8 cellular contexts compared by ENCODE assay signal in the genomic region with DNA sequence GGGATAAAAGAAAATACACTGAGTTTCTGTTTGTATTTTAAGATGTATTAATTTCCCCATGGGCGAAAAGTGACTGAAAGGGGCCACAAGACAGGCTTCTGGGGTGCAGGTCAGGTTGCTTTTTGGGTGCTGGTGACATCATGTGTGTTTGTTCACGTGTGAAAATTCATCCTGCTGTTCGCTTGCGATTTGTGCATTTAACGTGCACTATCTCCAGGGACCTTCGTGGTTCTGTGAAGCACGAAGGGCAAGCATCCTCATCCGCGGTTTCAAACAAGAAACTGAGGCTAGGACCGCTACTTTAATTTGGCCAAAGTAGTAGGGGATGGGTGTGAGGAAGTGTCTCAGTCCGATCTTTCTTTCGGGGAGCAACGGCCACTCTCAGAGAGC. TPM values are rescaled to one million over a fixed set of nuclear protein-coding genes. Genes with fewer than 3 reads are reported as not detected.
DNase-seq lines count a peak whose midpoint lies in the region; ATAC-seq, FAIRE-seq and TF ChIP-seq lines count a peak whose summit lies in the region.

No MANE protein-coding gene starts in this region.

- peak overlapping the region; percentile 93; the same call in 1 of the 2 replicates for H2BK20ac ChIP-seq in H1 (ENCODE audit: low read length)

- no peaks in the 10 kb centered on the region for H3K9me3 ChIP-seq in H1 (ENCODE audit: insufficient read depth in 2 of 2, low read depth in 1 of 2, low read length in 1 of 2)

- no TSS peak for BruUV-seq in Calu3 (replicated peaks; lab: Mats Ljungman, UMichigan)

- H3K79me1 ChIP-seq in H1 (ENCODE audit: low read depth, low read length), result no peaks in the 10 kb centered on the region

- intact Hi-C loops in Calu3 (cut with micrococcal nuclease; ENCODE audit: unreplicated experiment), result no loop called here

- peaks cover 23% of the 10 kb centered on the region for H3K4me1 Mint-ChIP-seq in Calu3 (ENCODE audit: low read depth, unreplicated experiment)
- peaks cover 30% of the 10 kb centered on the region for H3K4me1 Mint-ChIP-seq in osteocyte (ENCODE audit: unreplicated experiment)

- H3K27ac ChIP-seq in H1 (ENCODE audit: low read depth, low read length), result no peak overlapping the region

- peak overlapping the region; percentile 87; the same call in 1 of the 2 replicates for H2BK5ac ChIP-seq in H1 (ENCODE audit: low read depth, low read length)

- H3K27me3 Mint-ChIP-seq in Calu3 (ENCODE audit: unreplicated experiment), result no peaks in the 10 kb centered on the region
- H3K27me3 Mint-ChIP-seq in osteocyte (ENCODE audit: unreplicated experiment), result no peaks in the 10 kb centered on the region

- H2BK120ac ChIP-seq in H1 (replicated peaks; ENCODE audit: low read depth, low read length), result peak overlapping the region; percentile 13

- H3K36me3 ChIP-seq in H1 (ENCODE audit: control insufficient read depth in 2 of 4, insufficient read depth in 4 of 4, low read length in 3 of 4), result peaks cover 0 to 8% (median 0%) of the 10 kb centered on the region in 4 experiments; a peak in 1 of 8 replicates

- POLR2A ChIA-PET in H1 (lab: Charles Lee; ENCODE audit: partially characterized antibody), result interaction anchor here (0.6 to 1.4 kb wide), 11 partner anchors 10 to 126 kb away, joined by 3 to 4 read pairs (median 3); no protein-coding TSS in a partner anchor

- H3K4me1 ChIP-seq in H1 (replicated peaks in 1 of 4; ENCODE audit: control insufficient read depth in 3 of 4, insufficient read depth in 4 of 4, low read length in 3 of 4), result peaks cover 0 to 22% (median 9%) of the 10 kb centered on the region in 4 experiments; a peak in 6 of 7 replicates

- peaks cover 53% of the 10 kb centered on the region for H3K36me3 Mint-ChIP-seq in Calu3 (ENCODE audit: insufficient read depth, unreplicated experiment)
- no peaks in the 10 kb centered on the region for H3K36me3 Mint-ChIP-seq in osteocyte (ENCODE audit: unreplicated experiment)

- H3K79me2 ChIP-seq in H1 (ENCODE audit: control insufficient read depth in 1 of 2, insufficient read depth in 2 of 2, low read length in 2 of 2), result no peaks in the 10 kb centered on the region

- CTCF ChIA-PET in Calu3 (lab: Charles Lee), result interaction anchor here (0.6 to 2.6 kb wide), 12 partner anchors 12 to 151 kb away, joined by 3 to 10 read pairs (median 4); no protein-coding TSS in a partner anchor
- CTCF ChIA-PET in H1 (lab: Charles Lee; ENCODE audit: partially characterized antibody), result interaction anchor here (0.7 to 16.9 kb wide), 9 partner anchors 9 to 151 kb away, joined by 3 to 361 read pairs (median 22); no protein-coding TSS in a partner anchor

- H4K8ac ChIP-seq in H1 (ENCODE audit: extremely low read depth, insufficient read depth, low read length), result peak overlapping the region; percentile 73

- H3K4me3 ChIP-seq in NB4 (ENCODE audit: low read depth, low read length), result peak overlapping the region; percentile 71
- H3K4me3 ChIP-seq in H1 (ENCODE audit: extremely low read depth in 1 of 4, insufficient read depth in 2 of 4, low read depth in 3 of 4, low read length in 4 of 4), result peak overlapping the region; percentile 54 to 83 (median 60)

- H3K56ac ChIP-seq in H1 (replicated peaks; ENCODE audit: insufficient read length, low read depth, low read length), result peak overlapping the region; percentile 54

- H4K5ac ChIP-seq in H1 (ENCODE audit: insufficient read length, low read depth, low read length), result no peak overlapping the region

- 6% methylated on average over 13 of the region's 13 CpGs; no CpG with 5 or more reads in 1 of the 2 experiments for WGBS in H1 (ENCODE audit: extremely low coverage in 1 of 2, insufficient coverage in 1 of 2, insufficient read length in 1 of 2, insufficient replicate concordance in 2 of 2, low coverage in 1 of 2, low lambda C conversion rate in 2 of 2, missing lambda C conversion rate in 1 of 2), 2 experiments

- H3K23ac ChIP-seq in H1 (ENCODE audit: insufficient read length), result no peak overlapping the region

- no peak overlapping the region for H2AK5ac ChIP-seq in H1 (ENCODE audit: low read depth, low read length)

- H3K14ac ChIP-seq in H1 (ENCODE audit: insufficient read length), result no peak overlapping the region

- peak overlapping the region; percentile 98 for H3K4me3 Mint-ChIP-seq in Calu3 (ENCODE audit: low read depth, unreplicated experiment)
- H3K4me3 Mint-ChIP-seq in osteocyte (ENCODE audit: unreplicated experiment), result peak overlapping the region; percentile 65

- peaks cover 18 to 40% (median 33%) of the 10 kb centered on the region in 4 experiments; a peak in 6 of 7 replicates for H3K27me3 ChIP-seq in H1 (replicated peaks in 1 of 4; ENCODE audit: control insufficient read depth in 3 of 4, extremely low read depth in 1 of 4, insufficient read depth in 3 of 4, low read length in 3 of 4)

- peaks cover 26% of the 10 kb centered on the region; the same call in 1 of the 2 replicates for H3K23me2 ChIP-seq in H1 (ENCODE audit: low read depth, low read length)

- H3K18ac ChIP-seq in H1 (ENCODE audit: extremely low read depth, low read length), result peak overlapping the region; percentile 94; the same call in 1 of the 2 replicates

- peak overlapping the region; percentile 88 to 96 for H3K4me2 ChIP-seq in H1 (ENCODE audit: insufficient read depth in 1 of 2, low read depth in 2 of 2, low read length in 2 of 2)

- H3K9me3 Mint-ChIP-seq in Calu3 (ENCODE audit: low read depth, unreplicated experiment) (no peaks in the 10 kb centered on the region), osteocyte (ENCODE audit: unreplicated experiment) (no peaks in the 10 kb centered on the region)

- H2AFZ ChIP-seq in H1 (ENCODE audit: low read length), result peak overlapping the region; percentile 83; the same call in 1 of the 2 replicates

- H3K27ac Mint-ChIP-seq in Calu3 (ENCODE audit: unreplicated experiment) (no peak overlapping the region), osteocyte (ENCODE audit: unreplicated experiment) (peak overlapping the region; percentile 44)

- TF ChIP-seq POLR2A in NB4 (IDR thresholded peaks at IDR 0.05; ENCODE audit: extremely low read depth, insufficient read length) (no peak), H1 (IDR thresholded peaks at IDR 0.05; ENCODE audit: control extremely low read depth in 1 of 2, low read depth in 2 of 2, low read length in 2 of 2) (no peak)

- FAIRE-seq in H1 (lab: Jason Lieb, UNC), result no peak

- H3K9ac ChIP-seq in H1 (replicated peaks in 1 of 4; ENCODE audit: extremely low read depth in 1 of 4, low read depth in 3 of 4, low read length in 3 of 4), result no peak overlapping the region

- TF ChIP-seq CTCF in Calu3 (IDR thresholded peaks at IDR 0.05; ENCODE audit: unreplicated experiment) (no peak), NB4 (IDR thresholded peaks at IDR 0.05; ENCODE audit: low read depth, low read length) (no peak), H1 (IDR thresholded peaks at IDR 0.05; ENCODE audit: control extremely low read depth in 1 of 3, insufficient read depth in 1 of 3, low read depth in 1 of 3, low read length in 3 of 3) (no peak), osteocyte (IDR thresholded peaks at IDR 0.05) (no peak)

- H2BK12ac ChIP-seq in H1 (ENCODE audit: low read depth, low read length), result peak overlapping the region; percentile 96

- H2BK15ac ChIP-seq in H1 (ENCODE audit: low read length), result peak overlapping the region; percentile 72; the same call in 1 of the 2 replicates

- TF ChIP-seq EP300 in H1 (IDR thresholded peaks at IDR 0.05; ENCODE audit: borderline replicate concordance in 1 of 2, low read depth in 2 of 2, low read length in 2 of 2), result no peak

- peak overlapping the region; percentile 27 for H3K4ac ChIP-seq in H1 (replicated peaks; ENCODE audit: insufficient read length, low read depth, low read length)

- peaks cover 9 to 12% of the 10 kb centered on the region in 2 experiments for H4K20me1 ChIP-seq in H1 (replicated peaks in 1 of 2; ENCODE audit: control insufficient read depth in 1 of 2, insufficient read depth in 2 of 2, low read length in 2 of 2)

- H4K91ac ChIP-seq in H1 (replicated peaks; ENCODE audit: insufficient read length, low read length), result peak overlapping the region; percentile 94

- ATAC-seq in GM18498 (IDR thresholded peaks at IDR 0.05; ENCODE audit: unreplicated experiment), result no peak

- DNase-seq in Calu3, result no peak
- peak; percentile 45 for DNase-seq in NB4 (ENCODE audit: low read depth)
- DNase-seq in H1 (ENCODE audit: low read depth in 1 of 2, low spot score in 2 of 2), result no peak
- DNase-seq in osteocyte (ENCODE audit: extremely low spot score, unreplicated experiment), result no peak
- no peak for DNase-seq in stimulated activated CD4-positive, alpha-beta T cell treated with anti-CD3 and anti-CD28 coated beads, Interleukin-12 subunit alpha, Interleukin-12 subunit beta, amount 100 ng/mL, for 4 hours
- DNase-seq in stimulated activated naive CD4-positive, alpha-beta T cell treated with Interleukin-2 at 50 U/mL for 16 hours (lab: John Stamatoyannopoulos, UW), result no peak
- DNase-seq in hepatic stellate cell (ENCODE audit: low spot score), result no peak

- no peak for TF ChIP-seq RAD21 in H1 (IDR thresholded peaks at IDR 0.05 in 1 of 2, conservative IDR thresholded peaks at IDR 0.05 in 1 of 2; ENCODE audit: low read depth in 2 of 2, low read length in 2 of 2)

TF ChIP-seq in H1, 55 proteins besides CTCF, POLR2A, EP300 and RAD21 (continues in another document):
- TF ChIP-seq CREB1 (IDR thresholded peaks at IDR 0.05), result no peak
- no peak for TF ChIP-seq SAP30 (IDR thresholded peaks at IDR 0.05; ENCODE audit: insufficient read depth, insufficient replicate concordance, low read length)
- TF ChIP-seq JUN (IDR thresholded peaks at IDR 0.05; ENCODE audit: low read depth, low read length), result no peak
- no peak for TF ChIP-seq ASH2L (IDR thresholded peaks at IDR 0.05; ENCODE audit: low read length)
- TF ChIP-seq HDAC2 (IDR thresholded peaks at IDR 0.05; ENCODE audit: borderline replicate concordance in 1 of 2, low read depth in 2 of 2, low read length in 2 of 2), result no peak
- no peak for TF ChIP-seq BRCA1 (IDR thresholded peaks at IDR 0.05; ENCODE audit: low read depth, low read length)
- TF ChIP-seq KDM1A (IDR thresholded peaks at IDR 0.05; ENCODE audit: borderline replicate concordance, low read length), result no peak
- TF ChIP-seq POU5F1 (IDR thresholded peaks at IDR 0.05; ENCODE audit: low read depth, low read length), result no peak
- no peak for TF ChIP-seq CHD2 (IDR thresholded peaks at IDR 0.05; ENCODE audit: low read length)
- TF ChIP-seq SP1 (IDR thresholded peaks at IDR 0.05; ENCODE audit: low read depth, low read length), result no peak
- no peak for TF ChIP-seq SIRT6 (IDR thresholded peaks at IDR 0.05; ENCODE audit: low read length)

RNA-seq across cellular contexts. Expression of gene SMAD6, which starts 1.6 kb away (rescaled TPM):
- 49.6 and 58.6 TPM in 2 replicates for total RNA-seq in Calu3 (2022)
- 7.0 and 7.6 TPM in 2 replicates for total RNA-seq in H1 (2021; fragmentation: NEBNext Ultra II Directional; extraction: Animal tissue kit (Norgen Biotek cat#: 25700))
- 1.8 and 3.4 TPM in 2 replicates for polyA plus RNA-seq in H1 (2011; rRNA removed)
- polyA plus RNA-seq in H1 (2011; cell fraction: cytosol; rRNA removed), result 2.6 TPM
- polyA plus RNA-seq in H1 (2011; cell fraction: nucleus; rRNA removed), result 11.4 TPM
- polyA plus RNA-seq in H1 (2012, experiment 1 of 2), result 2.9 to 3.9 TPM (median 3.1 TPM) in 4 replicates
- 2.1 TPM for polyA plus RNA-seq in H1 (2012, experiment 2 of 2)
- polyA plus RNA-seq in H1 (2013, experiment 1 of 2), result 1.9 TPM
- polyA plus RNA-seq in H1 (2013, experiment 2 of 2), result 2.1 TPM
- polyA minus RNA-seq in H1 (2011; rRNA and poly(A)+ RNA removed), result 3.9 and 6.1 TPM in 2 replicates
- polyA minus RNA-seq in H1 (2011; cell fraction: cytosol; rRNA and poly(A)+ RNA removed), result 6.3 TPM
- 12.2 TPM for polyA minus RNA-seq in H1 (2011; cell fraction: nucleus; rRNA and poly(A)+ RNA removed)
- 14.6 and 17.5 TPM in 2 replicates for total RNA-seq in osteocyte
